ENCODE assay signal across 24 cellular contexts in genomic region chr9:134498767-134499166, GRCh38.
A peak's percentile ranks its signal among the peaks of the same experiment; 100 is the strongest.
DNase-seq lines count a peak whose midpoint lies in the region; ATAC-seq, FAIRE-seq and TF ChIP-seq lines count a peak whose summit lies in the region.
"Had no signal": no experiment of that assay in that cellular context is flagged by ENCODE, and none has a peak within 500 bp of the region (broad histone marks: within the 10 kb centered on the region; RNA-seq: fewer than 3 reads in every experiment).

No MANE protein-coding gene starts in this region.

- BruUV-seq in K562 (replicated peaks; lab: Mats Ljungman, UMichigan) = no TSS peak

- H2AFZ ChIP-seq in K562 (ENCODE audit: low read depth, low read length) (no peak overlapping the region), osteoblast (ENCODE audit: low read length) (no peak overlapping the region)
- H2AFZ ChIP-seq: GM23248 had no signal

- no peak for TF ChIP-seq RAD21 in A549 (conservative IDR thresholded peaks at IDR 0.05 in 1 of 2, IDR thresholded peaks at IDR 0.05 in 1 of 2)
- TF ChIP-seq RAD21 in K562 (CRISPR knock-in tag; conservative IDR thresholded peaks at IDR 0.05 in 1 of 2, IDR thresholded peaks at IDR 0.05 in 1 of 2) = no peak

- H3K9me3 ChIP-seq in A549 (peaks cover 8% of the 10 kb centered on the region; the same call in 2 of the 3 replicates), BLaER1 (peaks cover 30% of the 10 kb centered on the region), K562 (replicated peaks; ENCODE audit: control insufficient read depth, insufficient read depth, low read depth, low read length) (no peaks in the 10 kb centered on the region), osteoblast (ENCODE audit: low read depth, low read length) (no peaks in the 10 kb centered on the region)

- H3K27me3 Mint-ChIP-seq in effector memory CD8-positive, alpha-beta T cell = peaks cover 25 to 48% of the 10 kb centered on the region in 2 donors

- H3K79me2 ChIP-seq in K562 (ENCODE audit: control insufficient read depth, insufficient read depth, low read length) (no peaks in the 10 kb centered on the region), osteoblast (ENCODE audit: insufficient read depth, low read length) (no peaks in the 10 kb centered on the region)

- H3K4me1 Mint-ChIP-seq in effector memory CD8-positive, alpha-beta T cell (ENCODE audit: low read depth in 2 of 2) = peaks cover 0 to 2% of the 10 kb centered on the region in 2 donors
- H3K4me1 Mint-ChIP-seq: B cell; CD14-positive monocyte; CD8-positive, alpha-beta memory T cell had no signal

- H3K27ac ChIP-seq in A549 (no peak overlapping the region), BLaER1 (no peak overlapping the region), K562 (ENCODE audit: extremely low read depth, low read depth, low read length) (no peak overlapping the region), osteoblast (ENCODE audit: low read depth, low read length) (no peak overlapping the region), dorsolateral prefrontal cortex (no peak overlapping the region)
- H3K27ac ChIP-seq: BLaER1 treated with 17β-estradiol and CSF1 and Interleukin-3, amounts not matched to agents 10 nM and 100 nM; GM23248 had no signal

- H3K36me3 ChIP-seq in BLaER1 (peaks cover 8% of the 10 kb centered on the region; the same call in 1 of the 2 replicates), K562 (ENCODE audit: control insufficient read depth, insufficient read depth, low read length) (no peaks in the 10 kb centered on the region), osteoblast (ENCODE audit: insufficient read depth, low read length) (no peaks in the 10 kb centered on the region)

- H3K4me3 ChIP-seq in A549 = no peak overlapping the region
- no peak overlapping the region for H3K4me3 ChIP-seq in BLaER1
- no peak overlapping the region for H3K4me3 ChIP-seq in K562
- no peak overlapping the region for H3K4me3 ChIP-seq in osteoblast (ENCODE audit: insufficient read depth, low read length)
- H3K4me3 ChIP-seq in dorsolateral prefrontal cortex = no peak overlapping the region
- H3K4me3 ChIP-seq: BLaER1 treated with 17β-estradiol and CSF1 and Interleukin-3, amounts not matched to agents 10 nM and 100 nM; GM12878; GM23248 had no signal

- H4K20me1 ChIP-seq in BLaER1 = no peaks in the 10 kb centered on the region
- no peaks in the 10 kb centered on the region; the same call in 1 of the 2 replicates for H4K20me1 ChIP-seq in K562 (replicated peaks; ENCODE audit: control insufficient read depth, insufficient read depth, low read length)
- H4K20me1 ChIP-seq in osteoblast (ENCODE audit: insufficient read depth, low read length) = no peaks in the 10 kb centered on the region
- H4K20me1 ChIP-seq: BLaER1 treated with 17β-estradiol and CSF1 and Interleukin-3, amounts not matched to agents 10 nM and 100 nM had no signal

- in situ Hi-C loops in K562 (cut with MboI) = no loop called here

- H3K36me3 Mint-ChIP-seq in effector memory CD8-positive, alpha-beta T cell (ENCODE audit: insufficient read depth) = no peaks in the 10 kb centered on the region
- H3K36me3 Mint-ChIP-seq: CD14-positive monocyte; CD8-positive, alpha-beta memory T cell had no signal

- H3K27ac Mint-ChIP-seq in effector memory CD8-positive, alpha-beta T cell = no peak overlapping the region
- H3K27ac Mint-ChIP-seq: B cell; CD14-positive monocyte; CD4-positive, alpha-beta T cell had no signal

- FAIRE-seq in A549 (lab: Jason Lieb, UNC) (no peak), K562 (lab: Jason Lieb, UNC) (no peak)
- FAIRE-seq: D721Med, GM12878, GM19239, H1 had no signal

- 93% methylated on average over 2 of the region's 2 CpGs for WGBS in A549 (ENCODE audit: missing lambda C conversion rate)
- 3% methylated on average over 2 of the region's 2 CpGs for WGBS in K562 (ENCODE audit: insufficient coverage, low coverage, missing lambda C conversion rate)

- H3K27me3 ChIP-seq in BLaER1 (peaks cover 24% of the 10 kb centered on the region), K562 (ENCODE audit: control insufficient read depth in 2 of 2, insufficient read depth in 2 of 2, low read length in 2 of 2) (peaks cover 9 to 52% of the 10 kb centered on the region in 2 experiments), osteoblast (ENCODE audit: insufficient read depth, low read length) (peaks cover 13% of the 10 kb centered on the region), dorsolateral prefrontal cortex (peaks cover 0 to 34% (median 25%) of the 10 kb centered on the region in 45 donors)

- no peaks in the 10 kb centered on the region for H3K9me1 ChIP-seq in K562 (ENCODE audit: control insufficient read depth, insufficient read depth, low read length)

- intact Hi-C loops in K562 (cut with micrococcal nuclease) = no loop called here
- intact Hi-C loops in dorsolateral prefrontal cortex (cut with DNase I) = no loop called here

- CTCF ChIA-PET in A549 (lab: Yijun Ruan, JAX) = no interaction called here
- CTCF ChIA-PET in K562 (lab: Yijun Ruan, JAX; ENCODE audit: low intra/inter-chr PET ratio) = no interaction called here

- DNase-seq in A549 (ENCODE audit: low read depth in 1 of 2, low spot score in 1 of 2) (no peak), K562 (ENCODE audit: extremely low read depth in 1 of 4, low spot score in 3 of 4) (no peak), osteoblast (ENCODE audit: insufficient read length, low spot score, missing footprints) (peak; percentile 66), dorsolateral prefrontal cortex (no peak)
- no peak for DNase-seq in stimulated activated CD8-positive, alpha-beta memory T cell treated with anti-CD3 and anti-CD28 coated beads, Interleukin-4, amount 100 ng/mL, for 48 hours
- no peak for DNase-seq in NK-92 treated with Interleukin-12 subunit alpha and Interleukin-12 subunit beta, amount 100 ng/mL, for 24 hours (lab: John Stamatoyannopoulos, UW)
- DNase-seq in effector memory CD8-positive, alpha-beta T cell = no peak
- DNase-seq: CD4-positive, alpha-beta T cell; CD8-positive, alpha-beta memory T cell; DMS 273 treated with DMSO at 0.1 percent for 48 hours; DMS79; EL; GDM1; GM23248; H7; HCEC 1CT had no signal

- no peak for TF ChIP-seq POLR2A in A549 (IDR thresholded peaks at IDR 0.05; ENCODE audit: low read length)
- no peak for TF ChIP-seq POLR2A in K562 (conservative IDR thresholded peaks at IDR 0.05)

- H3K9ac ChIP-seq in BLaER1 = no peak overlapping the region
- no peak overlapping the region for H3K9ac ChIP-seq in K562 (ENCODE audit: insufficient read depth in 1 of 2, low read depth in 2 of 2, low read length in 2 of 2)
- H3K9ac ChIP-seq: BLaER1 treated with 17β-estradiol and CSF1 and Interleukin-3, amounts not matched to agents 10 nM and 100 nM; GM23248 had no signal

- TF ChIP-seq CTCF in A549 (IDR thresholded peaks at IDR 0.05) = no peak
- no peak for TF ChIP-seq CTCF in K562 (IDR thresholded peaks at IDR 0.05 in 2 of 3, conservative IDR thresholded peaks at IDR 0.05 in 1 of 3; ENCODE audit: insufficient read depth in 2 of 3, low read depth in 1 of 3, low read length in 3 of 3)
- no peak for TF ChIP-seq CTCF in osteoblast (IDR thresholded peaks at IDR 0.05; ENCODE audit: extremely low read depth, low read depth, low read length)
- no peak for TF ChIP-seq CTCF in dorsolateral prefrontal cortex (IDR thresholded peaks at IDR 0.05 in 54 of 56, conservative IDR thresholded peaks at IDR 0.05 in 2 of 56; ENCODE audit: low read depth in 1 of 56, partially characterized antibody in 56 of 56)

- peaks cover 18% of the 10 kb centered on the region for H3K4me1 ChIP-seq in A549
- H3K4me1 ChIP-seq in BLaER1 = peaks cover 23% of the 10 kb centered on the region
- peaks cover 0 to 10% of the 10 kb centered on the region in 2 experiments; a peak in 2 of 5 replicates for H3K4me1 ChIP-seq in K562 (replicated peaks in 1 of 2; ENCODE audit: control insufficient read depth in 2 of 2, insufficient read depth in 2 of 2, low read length in 2 of 2)
- peaks cover 35% of the 10 kb centered on the region for H3K4me1 ChIP-seq in osteoblast (ENCODE audit: insufficient read depth, low read length)

- no peaks in the 10 kb centered on the region for H3K9me3 Mint-ChIP-seq in effector memory CD8-positive, alpha-beta T cell
- H3K9me3 Mint-ChIP-seq: CD4-positive, alpha-beta T cell; CD8-positive, alpha-beta memory T cell had no signal

- POLR2A ChIA-PET in A549 (lab: Yijun Ruan, JAX) (no interaction called here), K562 (lab: Yijun Ruan, JAX) (no interaction called here)

- TF ChIP-seq EP300 in A549 (IDR thresholded peaks at IDR 0.05) (no peak), K562 (IDR thresholded peaks at IDR 0.05; ENCODE audit: low read length) (no peak)

- H3K4me2 ChIP-seq in A549 = no peak overlapping the region
- H3K4me2 ChIP-seq in BLaER1 = 0 out of 2 replicates have a peak overlapping the region, but pooled peaks have one; percentile 0
- no peak overlapping the region for H3K4me2 ChIP-seq in K562 (ENCODE audit: insufficient read depth, low read length)
- no peak overlapping the region for H3K4me2 ChIP-seq in osteoblast (ENCODE audit: insufficient read depth, low read length)
- H3K4me2 ChIP-seq: BLaER1 treated with 17β-estradiol and CSF1 and Interleukin-3, amounts not matched to agents 10 nM and 100 nM had no signal

- no peak overlapping the region for H3K4me3 Mint-ChIP-seq in effector memory CD8-positive, alpha-beta T cell
- H3K4me3 Mint-ChIP-seq: B cell; CD14-positive monocyte; CD4-positive, alpha-beta T cell; CD8-positive, alpha-beta memory T cell had no signal

- ATAC-seq in A549 = no peak
- no peak for ATAC-seq in K562
- ATAC-seq in effector memory CD8-positive, alpha-beta T cell (replicated peaks) = no peak
- ATAC-seq: GM12878 had no signal

TF ChIP-seq in A549, 52 proteins besides CTCF, POLR2A, EP300 and RAD21:
- TF ChIP-seq ZFP36 (IDR thresholded peaks at IDR 0.05; ENCODE audit: borderline replicate concordance, partially characterized antibody) (no peak), MAFK (IDR thresholded peaks at IDR 0.05; ENCODE audit: partially characterized antibody) (peak; percentile 58), MAZ (IDR thresholded peaks at IDR 0.05; ENCODE audit: borderline replicate concordance, low read depth, low read length) (no peak)

TF ChIP-seq in K562, 482 proteins besides CTCF, POLR2A, EP300 and RAD21:
- peak; percentile 59 for TF ChIP-seq ZNF316 (IDR thresholded peaks at IDR 0.05)
- peak; percentile 44 for TF ChIP-seq C11orf30 (IDR thresholded peaks at IDR 0.05; ENCODE audit: low read depth)
- no peak for TF ChIP-seq ZNF12 (CRISPR knock-in tag; IDR thresholded peaks at IDR 0.05)
- no peak for TF ChIP-seq FOXP1 (CRISPR knock-in tag; IDR thresholded peaks at IDR 0.05)
- peak; percentile 5; the same call in 1 of the 2 replicates for TF ChIP-seq MAFK (IDR thresholded peaks at IDR 0.05; ENCODE audit: low read length)
- TF ChIP-seq MAFG (tag; conservative IDR thresholded peaks at IDR 0.05) = peak; percentile 25; the same call in 1 of the 2 replicates
- TF ChIP-seq MAFF (IDR thresholded peaks at IDR 0.05; ENCODE audit: low read length) = peak; percentile 44

Comparison
In these comparisons a context has a peak if more than half of its experiments do, and no peak if none do; other contexts are left out.
1. Of the 35 proteins assayed by ChIP-seq in both K562 and A549: peak only in K562: none; only in A549: none; in both: MAFK; in neither: 34.